In the genomic region with DNA sequence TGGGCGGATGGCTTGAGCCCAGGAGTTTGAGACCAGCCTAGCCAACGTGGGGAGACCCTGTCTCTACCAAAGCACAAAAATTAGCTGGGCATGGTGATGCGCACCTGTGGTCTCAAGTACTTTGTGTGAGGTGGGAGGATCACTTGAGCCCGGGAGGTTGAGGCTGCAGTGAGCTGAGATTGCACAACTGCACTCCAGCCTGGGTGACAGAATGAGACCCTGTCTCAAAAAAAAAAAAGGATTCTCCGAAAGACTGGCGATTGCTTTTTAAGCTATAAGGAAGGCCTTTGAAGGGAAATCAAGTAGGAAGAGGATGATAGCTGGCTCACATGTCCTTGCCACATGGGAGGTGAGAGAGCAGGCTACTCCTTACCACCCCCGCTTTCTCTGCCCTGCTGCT, we compare ENCODE assay signal across 20 cellular contexts. TPM values are rescaled to one million over a fixed set of nuclear protein-coding genes. Genes with fewer than 3 reads are reported as not detected.
A peak's percentile ranks its signal among the peaks of the same experiment; 100 is the strongest.
DNase-seq lines count a peak whose midpoint lies in the region; ATAC-seq and TF ChIP-seq lines count a peak whose summit lies in the region.
"Had no signal": no experiment of that assay in that cellular context is flagged by ENCODE, and none has a peak within 500 bp of the region (broad histone marks: within the 10 kb centered on the region; RNA-seq: fewer than 3 reads in every experiment).

No MANE protein-coding gene starts in this region.

- H3K4me1 Mint-ChIP-seq in mesothelial cell of epicardium = peaks cover 49% of the 10 kb centered on the region
- H3K4me1 Mint-ChIP-seq in stimulated activated memory B cell treated with anti-CD40 and anti-IgM and Interleukin-4, amounts not matched to agents 10 μg/mL and 1 μg/mL and 100 μg/mL, for 72 hours = peaks cover 28% of the 10 kb centered on the region

- peak; percentile 42 for DNase-seq in activated CD8-positive, alpha-beta memory T cell treated with anti-CD3 and anti-CD28 coated beads for 24 hours
- no peak for DNase-seq in activated CD8-positive, alpha-beta memory T cell treated with anti-CD3 and anti-CD28 coated beads, Interleukin-2, amount 50 U/mL, for 48 hours
- DNase-seq in mesothelial cell of epicardium (ENCODE audit: low spot score in 2 of 2, unreplicated experiment in 2 of 2) (no peak), foreskin melanocyte (no peak), NCI-H2107 (lab: John Stamatoyannopoulos, UW) (no peak)
- DNase-seq: AML-193; CD4-positive, alpha-beta memory T cell; DMS153; DMS79; GDM1; GOT3; H7; HFFc6 had no signal

- peak overlapping the region; percentile 53 for H3K27ac Mint-ChIP-seq in mesothelial cell of epicardium
- H3K27ac Mint-ChIP-seq in stimulated activated memory B cell treated with anti-CD40 and anti-IgM and Interleukin-4, amounts not matched to agents 10 μg/mL and 1 μg/mL and 100 μg/mL, for 72 hours = peak overlapping the region; percentile 67
- H3K27ac Mint-ChIP-seq: CD4-positive, alpha-beta memory T cell; HFFc6 had no signal

- no peak for TF ChIP-seq CTCF in mesothelial cell of epicardium (IDR thresholded peaks at IDR 0.05; ENCODE audit: unreplicated experiment)

- no peak for ATAC-seq in stimulated activated memory B cell treated with anti-CD40 and anti-IgM and Interleukin-4, amounts not matched to agents 10 μg/mL and 1 μg/mL and 100 μg/mL, for 72 hours
- no peak for ATAC-seq in GM18870 (IDR thresholded peaks at IDR 0.05; ENCODE audit: unreplicated experiment)
- ATAC-seq: A549, HCT116, HepG2 had no signal

- no peaks in the 10 kb centered on the region for H3K9me3 Mint-ChIP-seq in mesothelial cell of epicardium
- no peaks in the 10 kb centered on the region for H3K9me3 Mint-ChIP-seq in stimulated activated memory B cell treated with anti-CD40 and anti-IgM and Interleukin-4, amounts not matched to agents 10 μg/mL and 1 μg/mL and 100 μg/mL, for 72 hours
- H3K9me3 Mint-ChIP-seq: HFFc6, IgD-negative memory B cell had no signal

- no peaks in the 10 kb centered on the region for H3K27me3 Mint-ChIP-seq in mesothelial cell of epicardium (ENCODE audit: low read depth)
- H3K27me3 Mint-ChIP-seq in stimulated activated memory B cell treated with anti-CD40 and anti-IgM and Interleukin-4, amounts not matched to agents 10 μg/mL and 1 μg/mL and 100 μg/mL, for 72 hours = no peaks in the 10 kb centered on the region
- H3K27me3 Mint-ChIP-seq: CD4-positive, alpha-beta memory T cell; IgD-negative memory B cell had no signal

- no peak overlapping the region for H3K4me3 Mint-ChIP-seq in mesothelial cell of epicardium
- H3K4me3 Mint-ChIP-seq in stimulated activated memory B cell treated with anti-CD40 and anti-IgM and Interleukin-4, amounts not matched to agents 10 μg/mL and 1 μg/mL and 100 μg/mL, for 72 hours = no peak overlapping the region
- H3K4me3 Mint-ChIP-seq: HFFc6 had no signal

- no peaks in the 10 kb centered on the region for H3K36me3 Mint-ChIP-seq in mesothelial cell of epicardium
- H3K36me3 Mint-ChIP-seq in stimulated activated memory B cell treated with anti-CD40 and anti-IgM and Interleukin-4, amounts not matched to agents 10 μg/mL and 1 μg/mL and 100 μg/mL, for 72 hours = peaks cover 6% of the 10 kb centered on the region

RNA-seq across cellular contexts. Expression of a gene that starts 3.7 kb away (rescaled TPM):
- total RNA-seq in mesothelial cell of epicardium = 96.5 to 106 TPM (median 97.8 TPM) in 3 replicates

RNA-seq across cellular contexts. Expression of a gene that starts 20.3 kb away (rescaled TPM):
- total RNA-seq in mesothelial cell of epicardium = 13.7 to 14.4 TPM (median 13.7 TPM) in 3 replicates

RNA-seq across cellular contexts. Expression of a gene that starts 39.8 kb away (rescaled TPM):
- 0.69 to 1.3 TPM (median 0.95 TPM) in 3 replicates for total RNA-seq in mesothelial cell of epicardium
- total RNA-seq: CD4-positive, alpha-beta memory T cell; Daoy; H7; HepG2; HFFc6 had no signal
